In the genomic region with DNA sequence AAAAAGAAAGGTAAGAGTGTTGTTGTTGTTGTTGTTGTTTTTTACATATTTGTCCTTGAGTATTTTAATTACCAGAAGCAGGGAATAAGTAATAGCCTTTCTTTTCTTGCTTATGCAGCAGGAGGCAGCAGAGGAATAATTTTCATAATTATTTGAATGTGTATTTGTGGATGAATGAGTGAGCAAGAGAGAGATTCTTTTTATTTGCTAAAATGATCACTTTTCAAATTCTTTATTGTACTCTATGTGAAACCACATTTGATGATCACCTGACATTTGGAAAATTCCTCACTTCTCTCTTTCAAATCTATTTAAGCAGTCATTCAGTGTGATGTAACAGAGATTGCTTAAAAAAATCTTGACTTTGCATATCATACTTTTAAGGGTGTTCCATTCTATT, we compare ENCODE assay signal across 26 cellular contexts.
A peak's percentile ranks its signal among the peaks of the same experiment; 100 is the strongest.
DNase-seq lines count a peak whose midpoint lies in the region; ATAC-seq, FAIRE-seq and TF ChIP-seq lines count a peak whose summit lies in the region.
"Had no signal": no experiment of that assay in that cellular context is flagged by ENCODE, and none has a peak within 500 bp of the region (broad histone marks: within the 10 kb centered on the region; RNA-seq: fewer than 3 reads in every experiment).

No MANE protein-coding gene starts in this region.

- H3K4me2 ChIP-seq in A549: peak overlapping the region; percentile 6; the same call in 1 of the 3 replicates
- H3K4me2 ChIP-seq in GM23248 (ENCODE audit: unreplicated experiment): peak overlapping the region; percentile 30
- peak overlapping the region; percentile 15 for H3K4me2 ChIP-seq in SK-N-SH
- H3K4me2 ChIP-seq in fibroblast of lung (ENCODE audit: extremely low read depth, insufficient read depth, low read length): no peak overlapping the region

- TF ChIP-seq POLR2A in A549 (IDR thresholded peaks at IDR 0.05; ENCODE audit: low read length): no peak
- no peak for TF ChIP-seq POLR2A in gastroesophageal sphincter (IDR thresholded peaks at IDR 0.05)

- in situ Hi-C loops in GM23248 (cut with MboI): no loop called here

- TF ChIP-seq RAD21 in A549 (conservative IDR thresholded peaks at IDR 0.05 in 1 of 2, IDR thresholded peaks at IDR 0.05 in 1 of 2) (peak in 1 of 2 experiments; percentile 23; a peak in 1 of 5 replicates), SK-N-SH (IDR thresholded peaks at IDR 0.05; ENCODE audit: low read length) (peak; percentile 42; the same call in 1 of the 2 replicates)

- H3K27me3 ChIP-seq in GM23248 (replicated peaks; ENCODE audit: insufficient read depth) (no peaks in the 10 kb centered on the region), SK-N-SH (ENCODE audit: insufficient read depth) (no peaks in the 10 kb centered on the region), fibroblast of lung (ENCODE audit: control insufficient read depth, insufficient read depth, low read length) (no peaks in the 10 kb centered on the region), gastroesophageal sphincter (no peaks in the 10 kb centered on the region)
- H3K27me3 ChIP-seq: right atrium auricular region, testis had no signal

- H3K4me1 Mint-ChIP-seq in activated CD4-positive, alpha-beta memory T cell treated with anti-CD3 and anti-CD28 coated beads for 36 hours (ENCODE audit: low read depth): no peaks in the 10 kb centered on the region

- H2AFZ ChIP-seq in GM23248: no peak overlapping the region
- no peak overlapping the region; the same call in 1 of the 2 replicates for H2AFZ ChIP-seq in SK-N-SH (ENCODE audit: low read depth)
- H2AFZ ChIP-seq in fibroblast of lung (ENCODE audit: low read length): no peak overlapping the region

- H3K36me3 ChIP-seq in GM23248 (ENCODE audit: low read depth): no peaks in the 10 kb centered on the region
- H3K36me3 ChIP-seq in SK-N-SH (replicated peaks in 1 of 2; ENCODE audit: control insufficient read depth in 1 of 2, insufficient read depth in 2 of 2, low read length in 1 of 2): peaks cover 0 to 3% of the 10 kb centered on the region in 2 experiments
- H3K36me3 ChIP-seq in fibroblast of lung (ENCODE audit: control insufficient read depth, insufficient read depth, low read length): no peaks in the 10 kb centered on the region
- H3K36me3 ChIP-seq in gastroesophageal sphincter: peaks cover 0 to 4% of the 10 kb centered on the region in 2 donors
- H3K36me3 ChIP-seq: right atrium auricular region, WERI-Rb-1 had no signal

- H3K27me3 Mint-ChIP-seq in activated CD4-positive, alpha-beta memory T cell treated with anti-CD3 and anti-CD28 coated beads for 36 hours: no peaks in the 10 kb centered on the region
- H3K27me3 Mint-ChIP-seq: CD8-positive, alpha-beta memory T cell had no signal

- H3K27ac ChIP-seq in A549: no peak overlapping the region
- H3K27ac ChIP-seq in GM23248: no peak overlapping the region
- H3K27ac ChIP-seq in SK-N-SH (ENCODE audit: low read depth in 2 of 2, low read length in 1 of 2): peak overlapping the region in 1 of 2 experiments; percentile 74; a peak in 3 of 4 replicates
- H3K27ac ChIP-seq in fibroblast of lung (ENCODE audit: insufficient read depth, low read length): peak overlapping the region; percentile 6
- H3K27ac ChIP-seq in gastroesophageal sphincter: no peak overlapping the region
- H3K27ac ChIP-seq: testis, WERI-Rb-1 had no signal

- no peak overlapping the region for H3K9ac ChIP-seq in GM23248
- peak overlapping the region; percentile 14; the same call in 1 of the 2 replicates for H3K9ac ChIP-seq in SK-N-SH
- no peak overlapping the region for H3K9ac ChIP-seq in fibroblast of lung (ENCODE audit: insufficient read depth, low read length)

- H4K20me1 ChIP-seq in GM23248 (ENCODE audit: insufficient read depth) (no peaks in the 10 kb centered on the region), SK-N-SH (ENCODE audit: insufficient read depth) (no peaks in the 10 kb centered on the region), fibroblast of lung (ENCODE audit: control insufficient read depth, extremely low read depth, insufficient read depth, low read length) (no peaks in the 10 kb centered on the region)

- H3K4me1 ChIP-seq in A549 (peaks cover 14% of the 10 kb centered on the region; the same call in 2 of the 3 replicates), GM23248 (ENCODE audit: insufficient read depth) (peaks cover 13% of the 10 kb centered on the region), SK-N-SH (ENCODE audit: control insufficient read depth in 1 of 2, insufficient read depth in 2 of 2, low read depth in 1 of 2, low read length in 1 of 2) (peaks cover 5 to 6% of the 10 kb centered on the region in 2 experiments; a peak in 3 of 4 replicates), fibroblast of lung (ENCODE audit: control insufficient read depth, extremely low read depth, insufficient read depth, low read length) (no peaks in the 10 kb centered on the region), gastroesophageal sphincter (no peaks in the 10 kb centered on the region)
- H3K4me1 ChIP-seq: right atrium auricular region, testis had no signal

- no peak for ATAC-seq in A549
- no peak for ATAC-seq in gastroesophageal sphincter
- ATAC-seq: K562, left lobe of liver had no signal

- DNase-seq in A549 (ENCODE audit: low read depth in 1 of 2, low spot score in 1 of 2) (no peak), GM23248 (peak; percentile 8), SK-N-SH (no peak), fibroblast of lung (ENCODE audit: low read depth in 2 of 2) (peak; percentile 37 to 56), NCI-H2227 treated with DMSO at 0.1 percent for 48 hours (lab: John Stamatoyannopoulos, UW) (no peak)
- no peak for DNase-seq in activated CD4-positive, alpha-beta memory T cell treated with anti-CD3 and anti-CD28 coated beads for 36 hours
- no peak for DNase-seq in stimulated activated CD4-positive, alpha-beta T cell treated with anti-CD3 and anti-CD28 coated beads, Interleukin-4, amount 100 ng/mL, for 24 hours
- DNase-seq: activated CD4-positive, alpha-beta T cell treated with anti-CD3 and anti-CD28 coated beads, Interleukin-2, amount 50 U/mL, for 48 hours; activated naive CD4-positive, alpha-beta T cell; activated T-cell treated with anti-CD3 and anti-CD28 coated beads for 4 hours; CD8-positive, alpha-beta memory T cell; cortex of kidney; DMS79 treated with DMSO at 0.1 percent for 48 hours; NCI-H1092 treated with DMSO at 0.1 percent for 48 hours; NCI-H2081 treated with DMSO at 0.1 percent for 48 hours; NCI-H524 treated with DMSO at 0.1 percent for 48 hours; nucleus accumbens; SHP77; stimulated activated CD4-positive, alpha-beta T cell treated with anti-CD3 and anti-CD28 coated beads, Interleukin-15, amount 100 ng/mL, for 24 hours; T-helper 2 cell; testis; WERI-Rb-1 had no signal

- H3K9me2 ChIP-seq in GM23248 (ENCODE audit: insufficient read depth) (no peaks in the 10 kb centered on the region), SK-N-SH (no peaks in the 10 kb centered on the region)

- FAIRE-seq in A549 (lab: Jason Lieb, UNC): no peak
- FAIRE-seq: K562 had no signal

- H3K36me3 Mint-ChIP-seq in activated CD4-positive, alpha-beta memory T cell treated with anti-CD3 and anti-CD28 coated beads for 36 hours: peaks cover 16% of the 10 kb centered on the region

- H3K9me3 ChIP-seq in A549: 0 out of 3 replicates have a peak, but pooled peaks cover 3% of the 10 kb centered on the region
- H3K9me3 ChIP-seq in GM23248 (ENCODE audit: low read depth): no peaks in the 10 kb centered on the region
- H3K9me3 ChIP-seq in SK-N-SH: peaks cover 9% of the 10 kb centered on the region
- no peaks in the 10 kb centered on the region for H3K9me3 ChIP-seq in fibroblast of lung (ENCODE audit: control insufficient read depth, insufficient read depth, low read depth, low read length)
- peaks cover 0 to 12% (median 0%) of the 10 kb centered on the region in 3 donors for H3K9me3 ChIP-seq in gastroesophageal sphincter
- H3K9me3 ChIP-seq: testis had no signal

- H3K4me3 ChIP-seq in A549 (no peak overlapping the region), GM23248 (no peak overlapping the region), SK-N-SH (ENCODE audit: low read depth in 2 of 2, low read length in 1 of 2) (no peak overlapping the region), fibroblast of lung (replicated peaks in 1 of 4; ENCODE audit: control extremely low read depth in 1 of 4, insufficient read depth in 1 of 4, low read depth in 3 of 4, low read length in 4 of 4) (no peak overlapping the region), gastroesophageal sphincter (no peak overlapping the region)
- H3K4me3 ChIP-seq: K562, right atrium auricular region, testis had no signal

- H3F3A ChIP-seq in GM23248 (ENCODE audit: insufficient read depth) (peaks cover 10% of the 10 kb centered on the region; the same call in 1 of the 2 replicates), SK-N-SH (replicated peaks; ENCODE audit: insufficient read depth) (peaks cover 22% of the 10 kb centered on the region)

- CTCF ChIA-PET in A549 (lab: Yijun Ruan, JAX): interaction anchor here (1.1 kb wide), 1 partner anchor 13 kb away, joined by 4 read pairs; no protein-coding TSS in a partner anchor
- CTCF ChIA-PET in SK-N-SH (lab: Yijun Ruan, JAX): no interaction called here
- CTCF ChIA-PET in activated CD4-positive, alpha-beta memory T cell treated with anti-CD3 and anti-CD28 coated beads for 36 hours (lab: Charles Lee): no interaction called here

- intact Hi-C loops in activated CD4-positive, alpha-beta memory T cell treated with anti-CD3 and anti-CD28 coated beads for 36 hours (cut with micrococcal nuclease): no loop called here

- POLR2A ChIA-PET in A549 (lab: Yijun Ruan, JAX): no interaction called here
- POLR2A ChIA-PET in SK-N-SH (lab: Yijun Ruan, JAX): no interaction called here
- POLR2A ChIA-PET in activated CD4-positive, alpha-beta memory T cell treated with anti-CD3 and anti-CD28 coated beads for 36 hours (lab: Charles Lee): no interaction called here

- H3K27ac Mint-ChIP-seq in activated CD4-positive, alpha-beta memory T cell treated with anti-CD3 and anti-CD28 coated beads for 36 hours: no peak overlapping the region

- TF ChIP-seq CTCF in A549 (IDR thresholded peaks at IDR 0.05): no peak
- peak; percentile 46 for TF ChIP-seq CTCF in SK-N-SH (IDR thresholded peaks at IDR 0.05)
- no peak for TF ChIP-seq CTCF in fibroblast of lung (conservative IDR thresholded peaks at IDR 0.05 in 1 of 2, IDR thresholded peaks at IDR 0.05 in 1 of 2; ENCODE audit: low read depth in 1 of 2, low read length in 2 of 2)
- no peak for TF ChIP-seq CTCF in gastroesophageal sphincter (IDR thresholded peaks at IDR 0.05)

- no peak overlapping the region for H3K4me3 Mint-ChIP-seq in activated CD4-positive, alpha-beta memory T cell treated with anti-CD3 and anti-CD28 coated beads for 36 hours
- H3K4me3 Mint-ChIP-seq: CD8-positive, alpha-beta memory T cell had no signal

- peaks cover 10% of the 10 kb centered on the region for H3K9me3 Mint-ChIP-seq in activated CD4-positive, alpha-beta memory T cell treated with anti-CD3 and anti-CD28 coated beads for 36 hours

- TF ChIP-seq EP300 in A549 (IDR thresholded peaks at IDR 0.05) (no peak), SK-N-SH (IDR thresholded peaks at IDR 0.05; ENCODE audit: borderline replicate concordance in 1 of 2, low read depth in 1 of 2, low read length in 1 of 2) (no peak), gastroesophageal sphincter (IDR thresholded peaks at IDR 0.05) (no peak)

- H3K79me2 ChIP-seq in GM23248 (ENCODE audit: insufficient read depth) (no peaks in the 10 kb centered on the region), SK-N-SH (ENCODE audit: insufficient read depth) (no peaks in the 10 kb centered on the region), fibroblast of lung (ENCODE audit: control insufficient read depth, insufficient read depth, low read length) (no peaks in the 10 kb centered on the region)

Comparison
In these comparisons a context has a peak if more than half of its experiments do, and no peak if none do; other contexts are left out.
1. DNase-seq: peak in GM23248 (single experiment) and fibroblast of lung (2 of 2); none in A549 (0 of 2), SK-N-SH (single experiment), activated CD4-positive, alpha-beta memory T cell treated with anti-CD3 and anti-CD28 coated beads for 36 hours (single experiment), stimulated activated CD4-positive, alpha-beta T cell treated with anti-CD3 and anti-CD28 coated beads, Interleukin-4, amount 100 ng/mL, for 24 hours (single experiment) and NCI-H2227 treated with DMSO at 0.1 percent for 48 hours (single experiment).